In genomic region chr15:69074011-69074842, GRCh38 we compare ENCODE assay signal across 8 cellular contexts. TPM values are rescaled to one million over a fixed set of nuclear protein-coding genes. Genes with fewer than 3 reads are reported as not detected.
DNase-seq lines count a peak whose midpoint lies in the region; ATAC-seq and TF ChIP-seq lines count a peak whose summit lies in the region.

No MANE protein-coding gene starts in this region.

- TF ChIP-seq CTCF in neural crest cell (conservative IDR thresholded peaks at IDR 0.05), result no peak

- peak; percentile 74 for DNase-seq in COLO668 (lab: John Stamatoyannopoulos, UW; ENCODE audit: unreplicated experiment)
- DNase-seq in SJSA1 (ENCODE audit: low read depth in 1 of 2, low spot score in 2 of 2), result peak; percentile 67
- DNase-seq in fibroblast of peridontal ligament (ENCODE audit: extremely low read depth), result peak; percentile 54
- peak; percentile 46 for DNase-seq in neural crest cell (ENCODE audit: low read depth, low spot score)
- no peak for DNase-seq in GOT3 (lab: John Stamatoyannopoulos, UW)
- no peak for DNase-seq in stimulated activated CD4-positive, alpha-beta T cell treated with anti-CD3 and anti-CD28 coated beads, Interleukin-1b, Interleukin-23, amount 100 ng/mL, for 48 hours

- H3K9me3 ChIP-seq in SJSA1 (replicated peaks), result no peaks in the 10 kb centered on the region

- TF ChIP-seq EP300 in Ishikawa (IDR thresholded peaks at IDR 0.05; ENCODE audit: borderline replicate concordance), result no peak

- no peaks in the 10 kb centered on the region for H3K36me3 ChIP-seq in SJSA1

- peaks cover 27% of the 10 kb centered on the region for H3K27me3 Mint-ChIP-seq in neural crest cell (ENCODE audit: low read depth)

- H3K9me3 Mint-ChIP-seq in neural crest cell, result peaks cover 3% of the 10 kb centered on the region

- H3K36me3 Mint-ChIP-seq in neural crest cell (ENCODE audit: low read depth), result no peaks in the 10 kb centered on the region

- peak overlapping the region; percentile 20; the same call in 1 of the 2 replicates for H3K27ac ChIP-seq in SJSA1

- H3K4me1 ChIP-seq in SJSA1 (replicated peaks), result peaks cover 16% of the 10 kb centered on the region

- peak overlapping the region; percentile 80 for H3K4me3 Mint-ChIP-seq in neural crest cell

- no peak for ATAC-seq in HG02884 (IDR thresholded peaks at IDR 0.05; ENCODE audit: unreplicated experiment)

- H3K4me1 Mint-ChIP-seq in neural crest cell, result peaks cover 16% of the 10 kb centered on the region

- H3K27ac Mint-ChIP-seq in neural crest cell (ENCODE audit: unreplicated experiment), result peak overlapping the region; percentile 60

- H3K4me3 ChIP-seq in SJSA1, result peak overlapping the region; percentile 47

- TF ChIP-seq RAD21 in Ishikawa (IDR thresholded peaks at IDR 0.05; ENCODE audit: low read depth), result no peak

- no peaks in the 10 kb centered on the region for H3K27me3 ChIP-seq in SJSA1 (replicated peaks)

TF ChIP-seq in Ishikawa, 13 proteins besides CTCF, POLR2A, EP300 and RAD21:
- TF ChIP-seq CEBPB (IDR thresholded peaks at IDR 0.05) (no peak), NFIC (IDR thresholded peaks at IDR 0.05) (no peak), TAF1 (IDR thresholded peaks at IDR 0.05; ENCODE audit: low read depth) (no peak), YY1 (IDR thresholded peaks at IDR 0.05; ENCODE audit: low read depth) (0 out of 2 replicates have a peak, but pooled peaks have one; percentile 39), FOXM1 (IDR thresholded peaks at IDR 0.05; ENCODE audit: borderline replicate concordance, low read depth) (no peak), EGR1 (IDR thresholded peaks at IDR 0.05) (peak; percentile 26; the same call in 1 of the 2 replicates), CREB1 (IDR thresholded peaks at IDR 0.05; ENCODE audit: low read depth) (no peak), ZBTB7A (IDR thresholded peaks at IDR 0.05; ENCODE audit: low read depth) (no peak), USF1 (IDR thresholded peaks at IDR 0.05) (no peak), MAX (IDR thresholded peaks at IDR 0.05) (0 out of 2 replicates have a peak, but pooled peaks have one; percentile 26), REST (IDR thresholded peaks at IDR 0.05; ENCODE audit: low read depth) (no peak)

RNA-seq across cellular contexts. Expression of gene NOX5, which starts 59.7 kb away (rescaled TPM):
- not detected in 2 replicates for total RNA-seq in SJSA1 (2014; rRNA removed; shearing (Covaris generic))
- total RNA-seq in neural crest cell, result not detected in 2 replicates

Comparison
In these comparisons a context has a peak if more than half of its experiments do, and no peak if none do; other contexts are left out.
1. DNase-seq: peak in COLO668 (single experiment), SJSA1 (2 of 2), fibroblast of peridontal ligament (single experiment) and neural crest cell (single experiment); none in GOT3 (single experiment) and stimulated activated CD4-positive, alpha-beta T cell treated with anti-CD3 and anti-CD28 coated beads, Interleukin-1b, Interleukin-23, amount 100 ng/mL, for 48 hours (single experiment).